ENCODE assay signal across 1 cellular context in the genomic region with DNA sequence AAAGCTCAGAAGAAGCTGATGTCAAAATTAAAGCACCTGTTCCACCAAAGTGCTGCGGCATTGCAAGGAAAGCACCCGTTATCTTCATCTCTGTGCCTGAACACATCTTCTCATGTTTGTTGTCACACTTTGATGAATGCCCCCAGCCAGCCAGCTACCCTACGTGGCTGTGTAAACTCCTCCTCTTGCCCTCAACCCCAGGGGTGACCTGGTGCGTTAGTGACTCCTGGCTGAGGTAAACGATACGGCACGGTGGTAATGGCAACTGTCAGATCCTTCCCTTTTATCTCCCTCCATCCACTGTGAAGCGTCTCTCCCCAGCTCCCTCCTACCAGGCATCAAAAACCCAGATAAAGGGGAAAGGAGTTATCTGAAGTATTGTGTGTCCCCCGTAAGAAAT.
TF ChIP-seq lines count a peak whose summit lies in the region.

No MANE protein-coding gene starts in this region.

TF ChIP-seq in H1, 55 proteins besides CTCF, POLR2A, EP300 and RAD21 (continued from another document):
- TF ChIP-seq, protein P1, sequence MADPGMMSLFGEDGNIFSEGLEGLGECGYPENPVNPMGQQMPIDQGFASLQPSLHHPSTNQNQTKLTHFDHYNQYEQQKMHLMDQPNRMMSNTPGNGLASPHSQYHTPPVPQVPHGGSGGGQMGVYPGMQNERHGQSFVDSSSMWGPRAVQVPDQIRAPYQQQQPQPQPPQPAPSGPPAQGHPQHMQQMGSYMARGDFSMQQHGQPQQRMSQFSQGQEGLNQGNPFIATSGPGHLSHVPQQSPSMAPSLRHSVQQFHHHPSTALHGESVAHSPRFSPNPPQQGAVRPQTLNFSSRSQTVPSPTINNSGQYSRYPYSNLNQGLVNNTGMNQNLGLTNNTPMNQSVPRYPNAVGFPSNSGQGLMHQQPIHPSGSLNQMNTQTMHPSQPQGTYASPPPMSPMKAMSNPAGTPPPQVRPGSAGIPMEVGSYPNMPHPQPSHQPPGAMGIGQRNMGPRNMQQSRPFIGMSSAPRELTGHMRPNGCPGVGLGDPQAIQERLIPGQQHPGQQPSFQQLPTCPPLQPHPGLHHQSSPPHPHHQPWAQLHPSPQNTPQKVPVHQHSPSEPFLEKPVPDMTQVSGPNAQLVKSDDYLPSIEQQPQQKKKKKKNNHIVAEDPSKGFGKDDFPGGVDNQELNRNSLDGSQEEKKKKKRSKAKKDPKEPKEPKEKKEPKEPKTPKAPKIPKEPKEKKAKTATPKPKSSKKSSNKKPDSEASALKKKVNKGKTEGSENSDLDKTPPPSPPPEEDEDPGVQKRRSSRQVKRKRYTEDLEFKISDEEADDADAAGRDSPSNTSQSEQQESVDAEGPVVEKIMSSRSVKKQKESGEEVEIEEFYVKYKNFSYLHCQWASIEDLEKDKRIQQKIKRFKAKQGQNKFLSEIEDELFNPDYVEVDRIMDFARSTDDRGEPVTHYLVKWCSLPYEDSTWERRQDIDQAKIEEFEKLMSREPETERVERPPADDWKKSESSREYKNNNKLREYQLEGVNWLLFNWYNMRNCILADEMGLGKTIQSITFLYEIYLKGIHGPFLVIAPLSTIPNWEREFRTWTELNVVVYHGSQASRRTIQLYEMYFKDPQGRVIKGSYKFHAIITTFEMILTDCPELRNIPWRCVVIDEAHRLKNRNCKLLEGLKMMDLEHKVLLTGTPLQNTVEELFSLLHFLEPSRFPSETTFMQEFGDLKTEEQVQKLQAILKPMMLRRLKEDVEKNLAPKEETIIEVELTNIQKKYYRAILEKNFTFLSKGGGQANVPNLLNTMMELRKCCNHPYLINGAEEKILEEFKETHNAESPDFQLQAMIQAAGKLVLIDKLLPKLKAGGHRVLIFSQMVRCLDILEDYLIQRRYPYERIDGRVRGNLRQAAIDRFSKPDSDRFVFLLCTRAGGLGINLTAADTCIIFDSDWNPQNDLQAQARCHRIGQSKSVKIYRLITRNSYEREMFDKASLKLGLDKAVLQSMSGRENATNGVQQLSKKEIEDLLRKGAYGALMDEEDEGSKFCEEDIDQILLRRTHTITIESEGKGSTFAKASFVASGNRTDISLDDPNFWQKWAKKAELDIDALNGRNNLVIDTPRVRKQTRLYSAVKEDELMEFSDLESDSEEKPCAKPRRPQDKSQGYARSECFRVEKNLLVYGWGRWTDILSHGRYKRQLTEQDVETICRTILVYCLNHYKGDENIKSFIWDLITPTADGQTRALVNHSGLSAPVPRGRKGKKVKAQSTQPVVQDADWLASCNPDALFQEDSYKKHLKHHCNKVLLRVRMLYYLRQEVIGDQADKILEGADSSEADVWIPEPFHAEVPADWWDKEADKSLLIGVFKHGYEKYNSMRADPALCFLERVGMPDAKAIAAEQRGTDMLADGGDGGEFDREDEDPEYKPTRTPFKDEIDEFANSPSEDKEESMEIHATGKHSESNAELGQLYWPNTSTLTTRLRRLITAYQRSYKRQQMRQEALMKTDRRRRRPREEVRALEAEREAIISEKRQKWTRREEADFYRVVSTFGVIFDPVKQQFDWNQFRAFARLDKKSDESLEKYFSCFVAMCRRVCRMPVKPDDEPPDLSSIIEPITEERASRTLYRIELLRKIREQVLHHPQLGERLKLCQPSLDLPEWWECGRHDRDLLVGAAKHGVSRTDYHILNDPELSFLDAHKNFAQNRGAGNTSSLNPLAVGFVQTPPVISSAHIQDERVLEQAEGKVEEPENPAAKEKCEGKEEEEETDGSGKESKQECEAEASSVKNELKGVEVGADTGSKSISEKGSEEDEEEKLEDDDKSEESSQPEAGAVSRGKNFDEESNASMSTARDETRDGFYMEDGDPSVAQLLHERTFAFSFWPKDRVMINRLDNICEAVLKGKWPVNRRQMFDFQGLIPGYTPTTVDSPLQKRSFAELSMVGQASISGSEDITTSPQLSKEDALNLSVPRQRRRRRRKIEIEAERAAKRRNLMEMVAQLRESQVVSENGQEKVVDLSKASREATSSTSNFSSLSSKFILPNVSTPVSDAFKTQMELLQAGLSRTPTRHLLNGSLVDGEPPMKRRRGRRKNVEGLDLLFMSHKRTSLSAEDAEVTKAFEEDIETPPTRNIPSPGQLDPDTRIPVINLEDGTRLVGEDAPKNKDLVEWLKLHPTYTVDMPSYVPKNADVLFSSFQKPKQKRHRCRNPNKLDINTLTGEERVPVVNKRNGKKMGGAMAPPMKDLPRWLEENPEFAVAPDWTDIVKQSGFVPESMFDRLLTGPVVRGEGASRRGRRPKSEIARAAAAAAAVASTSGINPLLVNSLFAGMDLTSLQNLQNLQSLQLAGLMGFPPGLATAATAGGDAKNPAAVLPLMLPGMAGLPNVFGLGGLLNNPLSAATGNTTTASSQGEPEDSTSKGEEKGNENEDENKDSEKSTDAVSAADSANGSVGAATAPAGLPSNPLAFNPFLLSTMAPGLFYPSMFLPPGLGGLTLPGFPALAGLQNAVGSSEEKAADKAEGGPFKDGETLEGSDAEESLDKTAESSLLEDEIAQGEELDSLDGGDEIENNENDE (IDR thresholded peaks at IDR 0.05; ENCODE audit: insufficient replicate concordance, low read length): no peak
- TF ChIP-seq CTBP2 (IDR thresholded peaks at IDR 0.05; ENCODE audit: borderline replicate concordance, insufficient read depth, insufficient read length, low read length): no peak
- no peak for TF ChIP-seq NRF1 (IDR thresholded peaks at IDR 0.05; ENCODE audit: low read depth, low read length)
- no peak for TF ChIP-seq SP2 (IDR thresholded peaks at IDR 0.05; ENCODE audit: low read length)
- TF ChIP-seq E2F6 (IDR thresholded peaks at IDR 0.05): no peak
- TF ChIP-seq HDAC2 (IDR thresholded peaks at IDR 0.05; ENCODE audit: borderline replicate concordance in 1 of 2, low read depth in 2 of 2, low read length in 2 of 2): no peak
- TF ChIP-seq BACH1 (IDR thresholded peaks at IDR 0.05; ENCODE audit: low read length): no peak
- TF ChIP-seq BRCA1 (IDR thresholded peaks at IDR 0.05; ENCODE audit: low read depth, low read length): no peak
- no peak for TF ChIP-seq EZH2 (IDR thresholded peaks at IDR 0.05; ENCODE audit: low read depth, low read length, severe bottlenecking)
- TF ChIP-seq KDM5A (IDR thresholded peaks at IDR 0.05; ENCODE audit: low read length): no peak
- TF ChIP-seq ATF2 (IDR thresholded peaks at IDR 0.05; ENCODE audit: low read length): no peak
- no peak for TF ChIP-seq SAP30 (IDR thresholded peaks at IDR 0.05; ENCODE audit: insufficient read depth, insufficient replicate concordance, low read length)
